ENCODE assay signal across 9 cellular contexts in genomic region chr10:33334839-33335549, GRCh38. TPM values are rescaled to one million over a fixed set of nuclear protein-coding genes. Genes with fewer than 3 reads are reported as not detected.
DNase-seq lines count a peak whose midpoint lies in the region; ATAC-seq lines count a peak whose summit lies in the region.
"Had no signal": no experiment of that assay in that cellular context is flagged by ENCODE, and none has a peak within 500 bp of the region (broad histone marks: within the 10 kb centered on the region; RNA-seq: fewer than 3 reads in every experiment).

No MANE protein-coding gene starts in this region.

- no peaks in the 10 kb centered on the region for H3K9me3 ChIP-seq in stomach smooth muscle (ENCODE audit: control insufficient read depth in 2 of 2, low read length in 2 of 2)

- H3K4me1 ChIP-seq in stomach smooth muscle (ENCODE audit: control insufficient read depth, insufficient read depth, low read length), result peaks cover 29% of the 10 kb centered on the region

- H3K4me3 ChIP-seq in stomach smooth muscle (ENCODE audit: low read length in 2 of 2), result peak overlapping the region; percentile 77 to 85

- ATAC-seq in GM21381 (IDR thresholded peaks at IDR 0.05; ENCODE audit: unreplicated experiment), result no peak

- DNase-seq in NCI-H1436 (lab: John Stamatoyannopoulos, UW) (peak; percentile 60), NCI-H1436 treated with DMSO at 0.1 percent for 48 hours (lab: John Stamatoyannopoulos, UW) (no peak), MV-4-11 (lab: John Stamatoyannopoulos, UW) (peak; percentile 38), epithelial cell of prostate (ENCODE audit: low read depth, low spot score) (no peak), mesenteric fat pad (ENCODE audit: low spot score) (peak; percentile 91)
- DNase-seq in activated CD4-positive, alpha-beta T cell treated with anti-CD3 and anti-CD28 coated beads, Interleukin-2, amount 50 U/mL, for 24 hours (ENCODE audit: low read depth in 1 of 2, low spot score in 1 of 2), result peak; percentile 6 to 15
- DNase-seq: naive B cell had no signal

- H3K9ac ChIP-seq in stomach smooth muscle (ENCODE audit: low read length in 2 of 2), result peak overlapping the region; percentile 13 to 53

- no peaks in the 10 kb centered on the region for H3K27me3 ChIP-seq in stomach smooth muscle (ENCODE audit: control insufficient read depth in 1 of 2, insufficient read depth in 2 of 2, low read length in 2 of 2)

- no peaks in the 10 kb centered on the region for H3K36me3 ChIP-seq in stomach smooth muscle (ENCODE audit: control insufficient read depth in 2 of 2, insufficient read depth in 2 of 2, low read length in 2 of 2)

- H3K27ac ChIP-seq in epithelial cell of prostate, result peak overlapping the region; percentile 90
- H3K27ac ChIP-seq in stomach smooth muscle (ENCODE audit: low read length), result peak overlapping the region; percentile 70

RNA-seq across cellular contexts. Expression of gene NRP1, which starts 0.5 kb away (rescaled TPM):
- total RNA-seq in mesenteric fat pad, result 249 TPM

Comparison
In these comparisons a context has a peak if more than half of its experiments do, and no peak if none do; other contexts are left out.
1. DNase-seq: peak in NCI-H1436 (single experiment), MV-4-11 (single experiment), activated CD4-positive, alpha-beta T cell treated with anti-CD3 and anti-CD28 coated beads, Interleukin-2, amount 50 U/mL, for 24 hours (2 of 2) and mesenteric fat pad (single experiment); none in NCI-H1436 treated with DMSO at 0.1 percent for 48 hours (single experiment) and epithelial cell of prostate (single experiment).